In genomic region chr2:203992496-203992895, GRCh38 we compare ENCODE assay signal across 23 cellular contexts. TPM values are rescaled to one million over a fixed set of nuclear protein-coding genes. Genes with fewer than 3 reads are reported as not detected.
"Had no signal": no experiment of that assay in that cellular context is flagged by ENCODE, and none has a peak within 500 bp of the region (broad histone marks: within the 10 kb centered on the region; RNA-seq: fewer than 3 reads in every experiment).

No MANE protein-coding gene starts in this region.

- H3K9me3 Mint-ChIP-seq: dendritic cell treated with granulocyte-macrophage colony-stimulating factor and Interleukin-4, amounts not matched to agents 40 ng/mL and 50 ng/mL, for 4 days; nephron progenitor cell; stimulated activated naive B cell treated with anti-CD40 and anti-IgM and Interleukin-4, amounts not matched to agents 10 μg/mL and 1 μg/mL and 100 μg/mL, for 72 hours had no signal

- H3K36me3 Mint-ChIP-seq: stimulated activated naive B cell treated with anti-CD40 and anti-IgM and Interleukin-4, amounts not matched to agents 10 μg/mL and 1 μg/mL and 100 μg/mL, for 72 hours had no signal

- ATAC-seq: effector memory CD8-positive, alpha-beta T cell; gastrocnemius medialis; heart right ventricle; left lobe of liver; naive thymus-derived CD4-positive, alpha-beta T cell; psoas muscle; sciatic nerve; stimulated activated naive B cell treated with anti-CD40 and anti-IgM and Interleukin-4, amounts not matched to agents 10 μg/mL and 1 μg/mL and 100 μg/mL, for 72 hours had no signal

- DNase-seq: effector memory CD8-positive, alpha-beta T cell; gastrocnemius medialis; heart right ventricle; islet precursor cell; mammary epithelial cell; naive thymus-derived CD4-positive, alpha-beta T cell; nephron progenitor cell; psoas muscle; retina; spleen; stimulated activated CD4-positive, alpha-beta T cell treated with anti-CD3 and anti-CD28 coated beads, Interleukin-15, amount 100 ng/mL, for 24 hours; stimulated activated CD4-positive, alpha-beta T cell treated with anti-CD3 and anti-CD28 coated beads, Interleukin-1b, Interleukin-23, amount 100 ng/mL, for 48 hours; stimulated activated CD4-positive, alpha-beta T cell treated with anti-CD3 and anti-CD28 coated beads, Interleukin-4, amount 100 ng/mL, for 24 hours; stimulated activated naive B cell treated with anti-CD40 and anti-IgM and Interleukin-4, amounts not matched to agents 10 μg/mL and 1 μg/mL and 100 μg/mL, for 72 hours; trophoblast cell had no signal

- H3K4me1 Mint-ChIP-seq: nephron progenitor cell; stimulated activated naive B cell treated with anti-CD40 and anti-IgM and Interleukin-4, amounts not matched to agents 10 μg/mL and 1 μg/mL and 100 μg/mL, for 72 hours had no signal

- H3K9me3 ChIP-seq: esophagus muscularis mucosa, gastrocnemius medialis, heart right ventricle, neutrophil, psoas muscle, spleen had no signal

- H3K36me3 ChIP-seq: esophagus muscularis mucosa, gastrocnemius medialis, heart right ventricle, neutrophil, spleen had no signal

- H3K4me3 ChIP-seq: esophagus muscularis mucosa, gastrocnemius medialis, heart right ventricle, psoas muscle, spleen had no signal

- H3K27me3 ChIP-seq: esophagus muscularis mucosa, gastrocnemius medialis, heart right ventricle, neutrophil, spleen had no signal

- H3K4me1 ChIP-seq: esophagus muscularis mucosa, gastrocnemius medialis, psoas muscle had no signal

- H3K4me3 Mint-ChIP-seq: dendritic cell treated with granulocyte-macrophage colony-stimulating factor and Interleukin-4, amounts not matched to agents 40 ng/mL and 50 ng/mL, for 4 days; effector memory CD8-positive, alpha-beta T cell; naive thymus-derived CD4-positive, alpha-beta T cell; nephron progenitor cell; stimulated activated naive B cell treated with anti-CD40 and anti-IgM and Interleukin-4, amounts not matched to agents 10 μg/mL and 1 μg/mL and 100 μg/mL, for 72 hours had no signal

- H3K27ac Mint-ChIP-seq: dendritic cell treated with granulocyte-macrophage colony-stimulating factor and Interleukin-4, amounts not matched to agents 40 ng/mL and 50 ng/mL, for 4 days; effector memory CD8-positive, alpha-beta T cell; naive thymus-derived CD4-positive, alpha-beta T cell; nephron progenitor cell; stimulated activated naive B cell treated with anti-CD40 and anti-IgM and Interleukin-4, amounts not matched to agents 10 μg/mL and 1 μg/mL and 100 μg/mL, for 72 hours had no signal

- H3K27me3 Mint-ChIP-seq: dendritic cell treated with granulocyte-macrophage colony-stimulating factor and Interleukin-4, amounts not matched to agents 40 ng/mL and 50 ng/mL, for 4 days; effector memory CD8-positive, alpha-beta T cell; naive thymus-derived CD4-positive, alpha-beta T cell had no signal

- H3K27ac ChIP-seq: epithelial cell of prostate, esophagus muscularis mucosa, gastrocnemius medialis, neutrophil, psoas muscle had no signal

RNA-seq across cellular contexts. Expression of gene ICOS, which starts 55.9 kb away (rescaled TPM):
- total RNA-seq: fibroblast of villous mesenchyme, gastrocnemius medialis, mammary epithelial cell, osteoblast, psoas muscle, sciatic nerve had no signal
